8 cellular contexts compared by ENCODE assay signal in the genomic region with DNA sequence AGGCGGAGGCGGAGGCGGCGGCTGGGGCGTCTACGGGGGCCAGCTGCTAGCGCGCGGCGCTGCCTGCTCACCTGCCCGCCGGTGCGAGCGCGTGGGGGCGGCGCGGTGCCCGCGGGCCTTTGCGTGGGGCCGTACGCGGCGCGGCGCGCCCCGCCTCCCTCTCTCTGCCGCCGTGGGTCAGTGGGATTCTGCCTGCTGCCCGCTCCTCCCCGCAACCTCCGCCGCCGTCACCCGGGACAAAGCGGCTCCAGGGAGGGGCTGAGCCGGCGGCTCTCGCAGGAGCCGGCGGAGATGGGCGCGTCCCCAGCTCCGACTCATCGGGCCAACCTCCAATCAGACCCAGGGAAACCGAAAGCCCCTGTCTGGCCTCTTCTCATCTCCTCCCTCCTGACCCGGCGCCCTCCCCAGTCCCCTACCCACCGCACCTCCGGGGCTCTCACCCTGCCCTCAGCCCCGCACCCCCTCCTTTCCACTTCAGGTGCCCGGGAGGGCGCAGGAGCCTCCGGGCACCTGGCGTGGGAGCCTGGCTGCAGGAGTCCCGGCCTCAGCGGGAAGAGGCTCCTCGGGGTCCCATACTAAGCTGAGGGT. TPM values are rescaled to one million over a fixed set of nuclear protein-coding genes. Genes with fewer than 3 reads are reported as not detected.
DNase-seq lines count a peak whose midpoint lies in the region; ATAC-seq and TF ChIP-seq lines count a peak whose summit lies in the region.

A gene (minus strand): TSS at position 249 of the 588 bp plus-strand sequence.

- H3K9me3 ChIP-seq in OCI-LY1 (ENCODE audit: low read length) (no peaks in the 10 kb centered on the region), ascending aorta (no peaks in the 10 kb centered on the region), right cardiac atrium (ENCODE audit: control insufficient read depth, low read length) (no peaks in the 10 kb centered on the region), trophoblast cell (ENCODE audit: insufficient read depth, low read depth, low read length) (no peaks in the 10 kb centered on the region)

- H3K4me3 ChIP-seq in OCI-LY1 (ENCODE audit: low read depth, low read length, poor library complexity, severe bottlenecking) (peak within 1 kb of the TSS; percentile 76), ascending aorta (peak within 1 kb of the TSS; percentile 64 to 89), right cardiac atrium (ENCODE audit: low read length) (peak within 1 kb of the TSS; percentile 85), trophoblast cell (ENCODE audit: low read depth, low read length) (peak within 1 kb of the TSS; percentile 81)

- peak within 1 kb of the TSS; percentile 49 for H2BK12ac ChIP-seq in trophoblast cell (ENCODE audit: low read length)

- peak within 1 kb of the TSS; percentile 70 for H4K12ac ChIP-seq in trophoblast cell (ENCODE audit: low read depth, low read length)

- under 1% methylated on average over 60 of the region's 60 CpGs for WGBS in right cardiac atrium
- WGBS in trophoblast cell (ENCODE audit: extremely low coverage, insufficient coverage, insufficient read length), result no CpG with 5 or more reads among the region's 60 CpGs

- H3K9me2 ChIP-seq in OCI-LY1 (ENCODE audit: low read depth, low read length), result no peaks in the 10 kb centered on the region

- H2BK5ac ChIP-seq in trophoblast cell (ENCODE audit: low read depth, low read length, poor library complexity), result peak within 1 kb of the TSS; percentile 49

- H4K20me1 ChIP-seq in OCI-LY1 (ENCODE audit: insufficient read depth, low read length), result no peaks in the 10 kb centered on the region

- H3K79me2 ChIP-seq in OCI-LY1 (ENCODE audit: insufficient read depth, low read length) (no peaks in the 10 kb centered on the region), trophoblast cell (ENCODE audit: control insufficient read depth, insufficient read depth, low read length, poor library complexity) (no peaks in the 10 kb centered on the region)

- peak within 1 kb of the TSS; percentile 89 for H3K14ac ChIP-seq in trophoblast cell (ENCODE audit: low read length)

- H3K18ac ChIP-seq in trophoblast cell (ENCODE audit: low read length), result peak within 1 kb of the TSS; percentile 93

- no peak within 1 kb of the TSS for H3K23ac ChIP-seq in trophoblast cell (ENCODE audit: low read length)

- peak; percentile 35 for DNase-seq in NCI-H2196 (lab: John Stamatoyannopoulos, UW; ENCODE audit: unreplicated experiment)
- DNase-seq in NCI-H2196 treated with DMSO at 0.1 percent for 48 hours (lab: John Stamatoyannopoulos, UW; ENCODE audit: unreplicated experiment), result no peak
- peak; percentile 48 to 91 for DNase-seq in ascending aorta (ENCODE audit: low spot score in 2 of 2)
- peak; percentile 75 to 91 (median 89) for DNase-seq in right cardiac atrium
- peak; percentile 12 to 45 for DNase-seq in trophoblast cell

- H3K9ac ChIP-seq in OCI-LY1 (ENCODE audit: low read length), result peak within 1 kb of the TSS; percentile 60; the same call in 1 of the 2 replicates
- peak within 1 kb of the TSS; percentile 49 for H3K9ac ChIP-seq in trophoblast cell (ENCODE audit: low read length)

- H3K36me3 ChIP-seq in OCI-LY1 (ENCODE audit: insufficient read depth, low read length), result no peaks in the 10 kb centered on the region
- no peaks in the 10 kb centered on the region for H3K36me3 ChIP-seq in ascending aorta
- H3K36me3 ChIP-seq in trophoblast cell (ENCODE audit: control insufficient read depth in 1 of 2, insufficient read depth in 2 of 2, low read length in 2 of 2), result no peaks in the 10 kb centered on the region

- H3K79me1 ChIP-seq in trophoblast cell (ENCODE audit: low read length), result peaks cover 3% of the 10 kb centered on the region

- H3K27ac ChIP-seq in OCI-LY1 (ENCODE audit: low read depth, low read length, poor library complexity, severe bottlenecking), result no peak within 1 kb of the TSS
- H3K27ac ChIP-seq in ascending aorta, result peak within 1 kb of the TSS; percentile 94 to 97
- H3K27ac ChIP-seq in right cardiac atrium (ENCODE audit: low read length), result peak within 1 kb of the TSS; percentile 94
- H3K27ac ChIP-seq in trophoblast cell (ENCODE audit: low read depth, low read length), result no peak within 1 kb of the TSS

- H2AFZ ChIP-seq in OCI-LY1 (ENCODE audit: low read length) (peak within 1 kb of the TSS; percentile 6; the same call in 1 of the 2 replicates), trophoblast cell (ENCODE audit: insufficient read depth, low read length, poor library complexity) (peak within 1 kb of the TSS; percentile 97)

- no peak within 1 kb of the TSS for H2AK5ac ChIP-seq in trophoblast cell (ENCODE audit: low read length)

- intact Hi-C loops in ascending aorta (cut with DNase I), result loop anchor here (2.0 to 5.0 kb wide), 6 partner anchors 30 to 399 kb away; no protein-coding TSS in a partner anchor
- intact Hi-C loops in right cardiac atrium (cut with DNase I), result loop anchor here in 3 of 4 donors (5.0 to 10.0 kb wide), 4 partner anchors 66 to 134 kb away; no protein-coding TSS in a partner anchor

- H3K4me2 ChIP-seq in OCI-LY1 (ENCODE audit: low read length), result peak within 1 kb of the TSS; percentile 97
- peak within 1 kb of the TSS; percentile 99 for H3K4me2 ChIP-seq in trophoblast cell (ENCODE audit: low read length)

- no peak within 1 kb of the TSS for H3K4ac ChIP-seq in trophoblast cell (ENCODE audit: low read depth, low read length)

- H2BK120ac ChIP-seq in trophoblast cell (ENCODE audit: insufficient read depth, low read length, poor library complexity), result peak within 1 kb of the TSS; percentile 60

- no peak for TF ChIP-seq CTCF in OCI-LY1 (IDR thresholded peaks at IDR 0.05; ENCODE audit: low read length)
- no peak for TF ChIP-seq CTCF in ascending aorta (IDR thresholded peaks at IDR 0.05)

- peaks cover 4% of the 10 kb centered on the region for H3K4me1 ChIP-seq in OCI-LY1 (ENCODE audit: insufficient read depth, low read length, severe bottlenecking)
- H3K4me1 ChIP-seq in ascending aorta, result no peaks in the 10 kb centered on the region
- H3K4me1 ChIP-seq in right cardiac atrium (ENCODE audit: control insufficient read depth, insufficient read depth, low read length), result no peaks in the 10 kb centered on the region
- H3K4me1 ChIP-seq in trophoblast cell (ENCODE audit: control insufficient read depth in 1 of 2, insufficient read depth in 2 of 2, low read length in 2 of 2), result peaks cover 4% of the 10 kb centered on the region in 2 experiments

- H3K27me3 ChIP-seq in OCI-LY1 (ENCODE audit: insufficient read depth, low read length) (no peaks in the 10 kb centered on the region), ascending aorta (no peaks in the 10 kb centered on the region), right cardiac atrium (ENCODE audit: control insufficient read depth, insufficient read depth) (no peaks in the 10 kb centered on the region), trophoblast cell (ENCODE audit: insufficient read depth, low read length) (no peaks in the 10 kb centered on the region)

- ATAC-seq in HG02884 (IDR thresholded peaks at IDR 0.05; ENCODE audit: unreplicated experiment) (peak; percentile 53), right cardiac atrium (peak; percentile 94 to 95), HG03108 (IDR thresholded peaks at IDR 0.05; ENCODE audit: unreplicated experiment) (no peak)

- peak within 1 kb of the TSS; percentile 68 for H4K91ac ChIP-seq in trophoblast cell (ENCODE audit: low read depth, low read length)

- H3F3A ChIP-seq in OCI-LY1 (ENCODE audit: insufficient read depth, low read length), result no peaks in the 10 kb centered on the region

- peak within 1 kb of the TSS; percentile 88 for H4K8ac ChIP-seq in trophoblast cell (ENCODE audit: low read depth, low read length)

RNA-seq across cellular contexts. Expression of the gene that starts here (rescaled TPM):
- total RNA-seq in ascending aorta, result 83.4 TPM
- 100 to 1,000 TPM; 117 to 184 (median 136) TPM for total RNA-seq in right cardiac atrium
- 82.9 TPM for polyA plus RNA-seq in right cardiac atrium
- polyA plus RNA-seq in trophoblast cell (2013), result 2.5 TPM in 2 replicates

Comparison
In these comparisons a context has a peak if more than half of its experiments do, and no peak if none do; other contexts are left out.
1. H3K27ac ChIP-seq: peak in ascending aorta (2 of 2) and right cardiac atrium (single experiment); none in OCI-LY1 (single experiment) and trophoblast cell (single experiment).
2. Peak in every context shown above with its lines, with median percentiles within 50 percentile points of each other: H3K4me3 ChIP-seq.